Comparison of ENCODE assay signal across 11 cellular contexts in genomic region chr5:10140195-10140973, GRCh38.
A peak's percentile ranks its signal among the peaks of the same experiment; 100 is the strongest.
DNase-seq lines count a peak whose midpoint lies in the region; ATAC-seq and TF ChIP-seq lines count a peak whose summit lies in the region.
"Had no signal": no experiment of that assay in that cellular context is flagged by ENCODE, and none has a peak within 500 bp of the region (broad histone marks: within the 10 kb centered on the region; RNA-seq: fewer than 3 reads in every experiment).

No MANE protein-coding gene starts in this region.

- H3K27ac ChIP-seq in breast epithelium (no peak overlapping the region), OCI-LY1 (ENCODE audit: low read depth, low read length, poor library complexity, severe bottlenecking) (no peak overlapping the region), upper lobe of left lung (no peak overlapping the region), gastroesophageal sphincter (no peak overlapping the region)
- H3K27ac ChIP-seq: Peyer's patch had no signal

- no peak overlapping the region for H3K4me2 ChIP-seq in OCI-LY1 (ENCODE audit: low read length)

- DNase-seq in MCF 10A (ENCODE audit: unreplicated experiment) (peak; percentile 41), breast epithelium (ENCODE audit: low spot score in 2 of 2) (no peak), fibroblast of mammary gland (ENCODE audit: low read depth) (peak; percentile 12), upper lobe of left lung (no peak), cortex of kidney (lab: John Stamatoyannopoulos, UW) (no peak), D341Med (ENCODE audit: low spot score) (no peak)
- DNase-seq: activated CD8-positive, alpha-beta T cell treated with anti-CD3 and anti-CD28 coated beads for 36 hours; Peyer's patch; stimulated activated CD4-positive, alpha-beta T cell treated with anti-CD3 and anti-CD28 coated beads, Interleukin-1b, Interleukin-23, amount 100 ng/mL, for 48 hours had no signal

- no peaks in the 10 kb centered on the region for H3K4me1 Mint-ChIP-seq in MCF 10A (ENCODE audit: insufficient read depth, unreplicated experiment)

- POLR2A ChIA-PET in MCF 10A (lab: Yijun Ruan, JAX), result no interaction called here

- intact Hi-C loops in MCF 10A (cut with micrococcal nuclease), result loop anchor here (10.0 kb wide), 1 partner anchor 986 kb away; no protein-coding TSS in a partner anchor
- intact Hi-C loops in breast epithelium (cut with DNase I; ENCODE audit: low total_unique reads), result no loop called here

- no peaks in the 10 kb centered on the region for H3K9me2 ChIP-seq in OCI-LY1 (ENCODE audit: low read depth, low read length)

- H3K4me1 ChIP-seq in breast epithelium, result no peaks in the 10 kb centered on the region
- H3K4me1 ChIP-seq in OCI-LY1 (ENCODE audit: insufficient read depth, low read length, severe bottlenecking), result no peaks in the 10 kb centered on the region
- no peaks in the 10 kb centered on the region for H3K4me1 ChIP-seq in upper lobe of left lung
- H3K4me1 ChIP-seq in gastroesophageal sphincter, result no peaks in the 10 kb centered on the region
- H3K4me1 ChIP-seq: Peyer's patch had no signal

- H3K27ac Mint-ChIP-seq in MCF 10A (ENCODE audit: low read depth, unreplicated experiment), result no peak overlapping the region
- H3K27ac Mint-ChIP-seq: activated CD8-positive, alpha-beta T cell treated with anti-CD3 and anti-CD28 coated beads for 36 hours had no signal

- no peaks in the 10 kb centered on the region for H3F3A ChIP-seq in OCI-LY1 (ENCODE audit: insufficient read depth, low read length)

- ATAC-seq in upper lobe of left lung (ENCODE audit: low FRiP score in 2 of 2) (peak; percentile 29 to 56), gastroesophageal sphincter (no peak)
- ATAC-seq: activated CD8-positive, alpha-beta T cell treated with anti-CD3 and anti-CD28 coated beads for 36 hours had no signal

- H3K27me3 ChIP-seq in breast epithelium (no peaks in the 10 kb centered on the region), OCI-LY1 (ENCODE audit: insufficient read depth, low read length) (no peaks in the 10 kb centered on the region), upper lobe of left lung (no peaks in the 10 kb centered on the region), gastroesophageal sphincter (no peaks in the 10 kb centered on the region)
- H3K27me3 ChIP-seq: Peyer's patch had no signal

- no peaks in the 10 kb centered on the region for H3K9me3 Mint-ChIP-seq in MCF 10A (ENCODE audit: unreplicated experiment)
- H3K9me3 Mint-ChIP-seq: activated CD8-positive, alpha-beta T cell treated with anti-CD3 and anti-CD28 coated beads for 36 hours had no signal

- no peak overlapping the region for H2AFZ ChIP-seq in OCI-LY1 (ENCODE audit: low read length)

- H3K9me3 ChIP-seq in breast epithelium (no peaks in the 10 kb centered on the region), OCI-LY1 (ENCODE audit: low read length) (no peaks in the 10 kb centered on the region), upper lobe of left lung (no peaks in the 10 kb centered on the region), gastroesophageal sphincter (no peaks in the 10 kb centered on the region)
- H3K9me3 ChIP-seq: Peyer's patch had no signal

- no peak overlapping the region for H3K4me3 ChIP-seq in breast epithelium
- H3K4me3 ChIP-seq in OCI-LY1 (ENCODE audit: low read depth, low read length, poor library complexity, severe bottlenecking), result no peak overlapping the region
- H3K4me3 ChIP-seq in fibroblast of mammary gland (ENCODE audit: control insufficient read depth, low read depth, low read length), result no peak overlapping the region
- H3K4me3 ChIP-seq in upper lobe of left lung, result no peak overlapping the region
- no peak overlapping the region for H3K4me3 ChIP-seq in gastroesophageal sphincter
- H3K4me3 ChIP-seq: Peyer's patch had no signal

- H3K36me3 ChIP-seq in breast epithelium (no peaks in the 10 kb centered on the region), OCI-LY1 (ENCODE audit: insufficient read depth, low read length) (no peaks in the 10 kb centered on the region), upper lobe of left lung (no peaks in the 10 kb centered on the region), gastroesophageal sphincter (no peaks in the 10 kb centered on the region)
- H3K36me3 ChIP-seq: Peyer's patch had no signal

- WGBS in upper lobe of left lung, 2 donors, result 43 to 64% methylated on average over 2 to 5 of the region's 5 CpGs
- 83% methylated on average over 2 of the region's 5 CpGs; no CpG with 5 or more reads in 1 of the 2 donors for WGBS in gastroesophageal sphincter (ENCODE audit: low coverage in 1 of 2), 2 donors

- no peak overlapping the region for H3K4me3 Mint-ChIP-seq in MCF 10A (ENCODE audit: unreplicated experiment)
- H3K4me3 Mint-ChIP-seq: activated CD8-positive, alpha-beta T cell treated with anti-CD3 and anti-CD28 coated beads for 36 hours had no signal

- H3K9ac ChIP-seq in OCI-LY1 (ENCODE audit: low read length), result no peak overlapping the region

- CTCF ChIA-PET in MCF 10A (lab: Yijun Ruan, JAX), result interaction anchor here (0.7 to 1.5 kb wide), 4 partner anchors 8 to 1277 kb away, joined by 3 to 4 read pairs (median 3); no protein-coding TSS in a partner anchor

- no peaks in the 10 kb centered on the region for H3K27me3 Mint-ChIP-seq in MCF 10A (ENCODE audit: insufficient read depth, unreplicated experiment)
- H3K27me3 Mint-ChIP-seq: activated CD8-positive, alpha-beta T cell treated with anti-CD3 and anti-CD28 coated beads for 36 hours had no signal

- no peaks in the 10 kb centered on the region for H4K20me1 ChIP-seq in OCI-LY1 (ENCODE audit: insufficient read depth, low read length)

- TF ChIP-seq POLR2A in breast epithelium (IDR thresholded peaks at IDR 0.05), result no peak
- TF ChIP-seq POLR2A in upper lobe of left lung (IDR thresholded peaks at IDR 0.05), result no peak
- TF ChIP-seq POLR2A in gastroesophageal sphincter (IDR thresholded peaks at IDR 0.05), result no peak

- TF ChIP-seq EP300 in upper lobe of left lung (IDR thresholded peaks at IDR 0.05), result no peak
- no peak for TF ChIP-seq EP300 in gastroesophageal sphincter (IDR thresholded peaks at IDR 0.05)

- H3K36me3 Mint-ChIP-seq in MCF 10A (ENCODE audit: insufficient read depth, unreplicated experiment), result no peaks in the 10 kb centered on the region

- TF ChIP-seq CTCF in MCF 10A (IDR thresholded peaks at IDR 0.05; ENCODE audit: unreplicated experiment), result peak; percentile 7
- TF ChIP-seq CTCF in breast epithelium (IDR thresholded peaks at IDR 0.05), result no peak
- 0 out of 2 replicates have a peak, but pooled peaks have one; percentile 5 for TF ChIP-seq CTCF in OCI-LY1 (IDR thresholded peaks at IDR 0.05; ENCODE audit: low read length)
- TF ChIP-seq CTCF in fibroblast of mammary gland (conservative IDR thresholded peaks at IDR 0.05; ENCODE audit: control insufficient read depth, insufficient read depth, low read depth, low read length), result peak; percentile 21
- peak in 1 of 6 experiments; percentile 12 for TF ChIP-seq CTCF in upper lobe of left lung (IDR thresholded peaks at IDR 0.05)
- no peak for TF ChIP-seq CTCF in gastroesophageal sphincter (IDR thresholded peaks at IDR 0.05)

- no TSS peak for BruUV-seq in MCF 10A (replicated peaks; lab: Mats Ljungman, UMichigan)

- H3K79me2 ChIP-seq in OCI-LY1 (ENCODE audit: insufficient read depth, low read length), result no peaks in the 10 kb centered on the region

Comparison
In these comparisons a context has a peak if more than half of its experiments do, and no peak if none do; other contexts are left out.
1. DNase-seq: peak in MCF 10A (single experiment) and fibroblast of mammary gland (single experiment); none in breast epithelium (0 of 2), upper lobe of left lung (0 of 2), cortex of kidney (single experiment) and D341Med (single experiment).
2. CTCF ChIP-seq: peak in MCF 10A (single experiment), OCI-LY1 (single experiment) and fibroblast of mammary gland (single experiment); none in breast epithelium (0 of 3) and gastroesophageal sphincter (0 of 4).